ENCODE assay signal across 12 cellular contexts in genomic region chr15:57607570-57608000, GRCh38. TPM values are rescaled to one million over a fixed set of nuclear protein-coding genes. Genes with fewer than 3 reads are reported as not detected.
DNase-seq lines count a peak whose midpoint lies in the region; ATAC-seq and TF ChIP-seq lines count a peak whose summit lies in the region.
"Had no signal": no experiment of that assay in that cellular context is flagged by ENCODE, and none has a peak within 500 bp of the region (broad histone marks: within the 10 kb centered on the region; RNA-seq: fewer than 3 reads in every experiment).

No MANE protein-coding gene starts in this region.

- DNase-seq in HCEC 1CT (peak; percentile 65), WERI-Rb-1 (no peak), glomerular visceral epithelial cell (ENCODE audit: extremely low spot score) (peak; percentile 78), sciatic nerve (ENCODE audit: low spot score) (no peak), epidermal melanocyte (ENCODE audit: insufficient read length, low spot score) (no peak)
- DNase-seq: activated naive CD4-positive, alpha-beta T cell treated with anti-CD3 and anti-CD28 coated beads, Interleukin-2, amount 10 ng/mL, durations not matched to agents 7 days and 5 days; KBM-7; NCI-H774 had no signal

- no peaks in the 10 kb centered on the region for H3K27me3 ChIP-seq in WERI-Rb-1 (ENCODE audit: insufficient read depth, low read depth, severe bottlenecking)

- intact Hi-C loops in sciatic nerve (cut with DNase I), result no loop called here

- TF ChIP-seq CTCF in WERI-Rb-1 (IDR thresholded peaks at IDR 0.05; ENCODE audit: low read depth, low read length), result no peak

- no peaks in the 10 kb centered on the region for H3K9me3 ChIP-seq in WERI-Rb-1 (ENCODE audit: severe bottlenecking)
- H3K9me3 ChIP-seq: thoracic aorta had no signal

- peak; percentile 55 for ATAC-seq in sciatic nerve
- ATAC-seq in GM19452 (IDR thresholded peaks at IDR 0.05; ENCODE audit: unreplicated experiment), result no peak
- ATAC-seq in HG03095 (IDR thresholded peaks at IDR 0.05; ENCODE audit: unreplicated experiment), result no peak
- no peak for ATAC-seq in HG02642 (IDR thresholded peaks at IDR 0.05; ENCODE audit: poor library complexity, unreplicated experiment)

- H3K36me3 ChIP-seq in WERI-Rb-1, result no peaks in the 10 kb centered on the region
- H3K36me3 ChIP-seq: thoracic aorta had no signal

- H3K4me3 ChIP-seq in WERI-Rb-1 (ENCODE audit: low read depth, low read length), result no peak overlapping the region
- H3K4me3 ChIP-seq: thoracic aorta had no signal

- H3K27ac ChIP-seq in WERI-Rb-1, result 0 out of 2 replicates have a peak overlapping the region, but pooled peaks have one; percentile 51
- H3K27ac ChIP-seq: thoracic aorta had no signal

RNA-seq across cellular contexts. Expression of gene MYZAP, which starts 15.9 kb away (rescaled TPM):
- total RNA-seq in sciatic nerve, result 3.7 TPM

Comparison
In these comparisons a context has a peak if more than half of its experiments do, and no peak if none do; other contexts are left out.
1. DNase-seq: peak in HCEC 1CT (single experiment) and glomerular visceral epithelial cell (single experiment); none in WERI-Rb-1 (single experiment), sciatic nerve (single experiment) and epidermal melanocyte (single experiment).